2 cellular contexts compared by ENCODE assay signal in genomic region chr3:33768578-33768977, GRCh38.
TF ChIP-seq lines count a peak whose summit lies in the region.

No MANE protein-coding gene starts in this region.

TF ChIP-seq in GM23338, 12 proteins besides CTCF, POLR2A, EP300 and RAD21:
- TF ChIP-seq EZH2 (IDR thresholded peaks at IDR 0.05; ENCODE audit: low read depth, unreplicated experiment) (no peak), JUNB (IDR thresholded peaks at IDR 0.05; ENCODE audit: unreplicated experiment) (no peak), STAT1 (IDR thresholded peaks at IDR 0.05; ENCODE audit: unreplicated experiment) (no peak), POLR2AphosphoS5 (IDR thresholded peaks at IDR 0.05; ENCODE audit: low read depth) (no peak), REST (IDR thresholded peaks at IDR 0.05; ENCODE audit: unreplicated experiment) (no peak), ZNF462 (CRISPR knock-in tag; IDR thresholded peaks at IDR 0.05) (no peak), ZNF331 (CRISPR knock-in tag; IDR thresholded peaks at IDR 0.05; ENCODE audit: low read depth) (no peak), CREB1 (CRISPR knock-in tag; IDR thresholded peaks at IDR 0.05; ENCODE audit: low read depth) (no peak), ETS1 (IDR thresholded peaks at IDR 0.05) (no peak), NANOG (IDR thresholded peaks at IDR 0.05; ENCODE audit: borderline replicate concordance) (no peak), ZNF114 (CRISPR knock-in tag; IDR thresholded peaks at IDR 0.05) (no peak), EZH2phosphoT487 (IDR thresholded peaks at IDR 0.05; ENCODE audit: unreplicated experiment) (no peak)
TF ChIP-seq in GM23338: peak in this region for 0.

TF ChIP-seq in WTC11, 78 proteins besides CTCF, POLR2A, EP300 and RAD21:
- TF ChIP-seq MYBL2 (CRISPR knock-in tag; IDR thresholded peaks at IDR 0.05): no peak
- TF ChIP-seq ATF6 (CRISPR knock-in tag; IDR thresholded peaks at IDR 0.05): no peak
- TF ChIP-seq ZNF512 (CRISPR knock-in tag; IDR thresholded peaks at IDR 0.05; ENCODE audit: borderline replicate concordance): no peak
- TF ChIP-seq TEAD1 (CRISPR knock-in tag; IDR thresholded peaks at IDR 0.05): no peak
- no peak for TF ChIP-seq FOXP4 (CRISPR knock-in tag; IDR thresholded peaks at IDR 0.05)
- TF ChIP-seq USF1 (CRISPR knock-in tag; IDR thresholded peaks at IDR 0.05): no peak
- no peak for TF ChIP-seq STAT6 (CRISPR knock-in tag; conservative IDR thresholded peaks at IDR 0.05; ENCODE audit: low read depth)
- TF ChIP-seq ZNF281 (CRISPR knock-in tag; IDR thresholded peaks at IDR 0.05): no peak
- no peak for TF ChIP-seq NFE2L1 (CRISPR knock-in tag; IDR thresholded peaks at IDR 0.05)
- no peak for TF ChIP-seq ZSCAN18 (CRISPR knock-in tag; IDR thresholded peaks at IDR 0.05)
